Comparison of ENCODE assay signal across 14 cellular contexts in the genomic region with DNA sequence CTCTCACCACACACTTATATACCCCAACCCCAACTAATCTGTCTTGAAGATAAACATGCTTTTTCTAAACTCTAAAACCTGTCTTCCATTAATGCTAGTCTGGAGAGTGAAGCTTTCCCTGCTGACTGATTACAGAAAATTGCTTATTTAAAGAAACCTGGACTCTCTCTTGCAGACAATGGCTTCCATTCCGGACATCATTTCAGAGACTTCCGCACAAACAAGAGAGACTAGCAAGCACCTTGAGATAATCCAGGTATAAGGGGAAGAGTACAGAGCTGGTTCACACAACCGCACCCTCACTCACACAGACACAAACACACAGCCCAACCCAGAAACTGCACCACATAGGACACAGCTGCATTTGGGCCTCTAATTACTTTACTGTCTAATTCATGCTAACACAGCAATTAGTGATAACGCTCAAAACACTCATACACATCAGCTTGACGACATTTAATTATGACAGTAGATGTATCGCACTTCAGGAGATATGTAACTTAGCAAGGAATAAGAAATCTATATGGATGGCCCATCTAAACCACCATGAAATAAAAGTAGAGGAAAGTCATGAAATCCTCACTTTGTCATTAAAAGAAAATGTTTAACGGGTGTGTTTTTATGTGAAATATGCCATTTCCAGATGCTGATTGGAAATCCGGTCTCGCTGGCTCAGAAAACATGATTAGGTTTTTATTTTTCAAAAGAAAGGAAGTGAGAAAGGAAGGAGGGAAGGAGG.
DNase-seq lines count a peak whose midpoint lies in the region; ATAC-seq and TF ChIP-seq lines count a peak whose summit lies in the region.
"Had no signal": no experiment of that assay in that cellular context is flagged by ENCODE, and none has a peak within 500 bp of the region (broad histone marks: within the 10 kb centered on the region; RNA-seq: fewer than 3 reads in every experiment).

No MANE protein-coding gene starts in this region.

- H3K9me2 ChIP-seq in GM23338 (ENCODE audit: insufficient read depth), result 0 out of 2 replicates have a peak, but pooled peaks cover 5% of the 10 kb centered on the region

- H3K9me3 Mint-ChIP-seq in GM23338, result peaks cover 4% of the 10 kb centered on the region; the same call in 1 of the 3 replicates
- peaks cover 4% of the 10 kb centered on the region for H3K9me3 Mint-ChIP-seq in mesothelial cell of epicardium

- peaks cover 3% of the 10 kb centered on the region for H3K27me3 Mint-ChIP-seq in GM23338 (ENCODE audit: insufficient read depth, low read depth, poor library complexity)
- no peaks in the 10 kb centered on the region for H3K27me3 Mint-ChIP-seq in mesothelial cell of epicardium (ENCODE audit: low read depth)

- H3F3A ChIP-seq in GM23338 (replicated peaks; ENCODE audit: low read depth), result no peaks in the 10 kb centered on the region

- H3K4me1 Mint-ChIP-seq in GM23338 (peaks cover 9% of the 10 kb centered on the region), mesothelial cell of epicardium (peaks cover 26% of the 10 kb centered on the region)

- H3K79me2 ChIP-seq in GM23338 (replicated peaks; ENCODE audit: insufficient read depth), result no peaks in the 10 kb centered on the region

- peaks cover 9% of the 10 kb centered on the region for H3K9me3 ChIP-seq in WERI-Rb-1 (ENCODE audit: severe bottlenecking)
- H3K9me3 ChIP-seq: A549 had no signal

- H3K4me2 ChIP-seq in GM23338, result no peak overlapping the region
- H3K4me2 ChIP-seq: A549 had no signal

- H3K27ac ChIP-seq in GM23338 (ENCODE audit: low read depth) (no peak overlapping the region), WERI-Rb-1 (peak overlapping the region; percentile 7; the same call in 1 of the 2 replicates)
- H3K27ac ChIP-seq: A549, GM23248 had no signal

- H3K36me3 Mint-ChIP-seq in GM23338 (ENCODE audit: low read depth), result no peaks in the 10 kb centered on the region
- H3K36me3 Mint-ChIP-seq in mesothelial cell of epicardium, result peaks cover 2% of the 10 kb centered on the region
- H3K36me3 Mint-ChIP-seq: CD4-positive, CD25-positive, alpha-beta regulatory T cell had no signal

- H3K27ac Mint-ChIP-seq in GM23338, result no peak overlapping the region
- H3K27ac Mint-ChIP-seq in mesothelial cell of epicardium, result peak overlapping the region; percentile 49
- H3K27ac Mint-ChIP-seq: CD4-positive, CD25-positive, alpha-beta regulatory T cell had no signal

- TF ChIP-seq CTCF in GM23338 (conservative IDR thresholded peaks at IDR 0.05; ENCODE audit: low read depth in 2 of 2) (no peak), WERI-Rb-1 (IDR thresholded peaks at IDR 0.05; ENCODE audit: low read depth, low read length) (no peak), mesothelial cell of epicardium (IDR thresholded peaks at IDR 0.05; ENCODE audit: unreplicated experiment) (no peak)

- H3K4me3 Mint-ChIP-seq in GM23338, result no peak overlapping the region
- no peak overlapping the region for H3K4me3 Mint-ChIP-seq in mesothelial cell of epicardium
- H3K4me3 Mint-ChIP-seq: CD4-positive, CD25-positive, alpha-beta regulatory T cell; H9 had no signal

- DNase-seq in GM23338 (ENCODE audit: low spot score) (no peak), WERI-Rb-1 (no peak), mesothelial cell of epicardium (ENCODE audit: low spot score in 2 of 2, unreplicated experiment in 2 of 2) (no peak), HuH-7.5 (ENCODE audit: low spot score) (no peak), NCI-H345 (lab: John Stamatoyannopoulos, UW) (no peak)
- no peak for DNase-seq in activated CD4-positive, CD25-positive, alpha-beta regulatory T cell treated with anti-CD3 and anti-CD28 coated beads, Interleukin-2, amount 50 U/mL, for 72 hours
- DNase-seq: Calu3; CD4-positive, CD25-positive, alpha-beta regulatory T cell; DMS 273 treated with DMSO at 0.1 percent for 48 hours; GM23248; H9; KBM-7 had no signal

- H4K20me1 ChIP-seq in GM23338 (replicated peaks; ENCODE audit: insufficient read depth), result no peaks in the 10 kb centered on the region

- H3K4me3 ChIP-seq in GM23338, result no peak overlapping the region
- peak overlapping the region; percentile 25; the same call in 1 of the 2 replicates for H3K4me3 ChIP-seq in WERI-Rb-1 (ENCODE audit: low read depth, low read length)
- H3K4me3 ChIP-seq: A549, GM23248 had no signal

- H2AFZ ChIP-seq in GM23338, result peak overlapping the region; percentile 88
- H2AFZ ChIP-seq: GM23248 had no signal

- H3K36me3 ChIP-seq in GM23338 (ENCODE audit: insufficient read depth), result no peaks in the 10 kb centered on the region
- H3K36me3 ChIP-seq in WERI-Rb-1, result no peaks in the 10 kb centered on the region

- H3K27me3 ChIP-seq in GM23338 (ENCODE audit: insufficient read depth), result no peaks in the 10 kb centered on the region
- no peaks in the 10 kb centered on the region for H3K27me3 ChIP-seq in WERI-Rb-1 (ENCODE audit: insufficient read depth, low read depth, severe bottlenecking)

- ATAC-seq in GM23338, result no peak
- ATAC-seq in HG03565 (IDR thresholded peaks at IDR 0.05; ENCODE audit: unreplicated experiment), result no peak
- ATAC-seq: A549 had no signal

- no peaks in the 10 kb centered on the region; the same call in 1 of the 2 replicates for H3K4me1 ChIP-seq in GM23338 (ENCODE audit: insufficient read depth)
- H3K4me1 ChIP-seq: A549 had no signal

TF ChIP-seq in GM23338, 12 proteins besides CTCF, POLR2A, EP300 and RAD21:
- TF ChIP-seq, protein P1, sequence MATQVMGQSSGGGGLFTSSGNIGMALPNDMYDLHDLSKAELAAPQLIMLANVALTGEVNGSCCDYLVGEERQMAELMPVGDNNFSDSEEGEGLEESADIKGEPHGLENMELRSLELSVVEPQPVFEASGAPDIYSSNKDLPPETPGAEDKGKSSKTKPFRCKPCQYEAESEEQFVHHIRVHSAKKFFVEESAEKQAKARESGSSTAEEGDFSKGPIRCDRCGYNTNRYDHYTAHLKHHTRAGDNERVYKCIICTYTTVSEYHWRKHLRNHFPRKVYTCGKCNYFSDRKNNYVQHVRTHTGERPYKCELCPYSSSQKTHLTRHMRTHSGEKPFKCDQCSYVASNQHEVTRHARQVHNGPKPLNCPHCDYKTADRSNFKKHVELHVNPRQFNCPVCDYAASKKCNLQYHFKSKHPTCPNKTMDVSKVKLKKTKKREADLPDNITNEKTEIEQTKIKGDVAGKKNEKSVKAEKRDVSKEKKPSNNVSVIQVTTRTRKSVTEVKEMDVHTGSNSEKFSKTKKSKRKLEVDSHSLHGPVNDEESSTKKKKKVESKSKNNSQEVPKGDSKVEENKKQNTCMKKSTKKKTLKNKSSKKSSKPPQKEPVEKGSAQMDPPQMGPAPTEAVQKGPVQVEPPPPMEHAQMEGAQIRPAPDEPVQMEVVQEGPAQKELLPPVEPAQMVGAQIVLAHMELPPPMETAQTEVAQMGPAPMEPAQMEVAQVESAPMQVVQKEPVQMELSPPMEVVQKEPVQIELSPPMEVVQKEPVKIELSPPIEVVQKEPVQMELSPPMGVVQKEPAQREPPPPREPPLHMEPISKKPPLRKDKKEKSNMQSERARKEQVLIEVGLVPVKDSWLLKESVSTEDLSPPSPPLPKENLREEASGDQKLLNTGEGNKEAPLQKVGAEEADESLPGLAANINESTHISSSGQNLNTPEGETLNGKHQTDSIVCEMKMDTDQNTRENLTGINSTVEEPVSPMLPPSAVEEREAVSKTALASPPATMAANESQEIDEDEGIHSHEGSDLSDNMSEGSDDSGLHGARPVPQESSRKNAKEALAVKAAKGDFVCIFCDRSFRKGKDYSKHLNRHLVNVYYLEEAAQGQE (IDR thresholded peaks at IDR 0.05; ENCODE audit: unreplicated experiment), result no peak
- TF ChIP-seq ZNF331 (CRISPR knock-in tag; IDR thresholded peaks at IDR 0.05; ENCODE audit: low read depth) (no peak), EZH2 (IDR thresholded peaks at IDR 0.05; ENCODE audit: low read depth, unreplicated experiment) (no peak), STAT1 (IDR thresholded peaks at IDR 0.05; ENCODE audit: unreplicated experiment) (no peak), EZH2phosphoT487 (IDR thresholded peaks at IDR 0.05; ENCODE audit: unreplicated experiment) (no peak)
